7 cellular contexts compared by ENCODE assay signal in the genomic region with DNA sequence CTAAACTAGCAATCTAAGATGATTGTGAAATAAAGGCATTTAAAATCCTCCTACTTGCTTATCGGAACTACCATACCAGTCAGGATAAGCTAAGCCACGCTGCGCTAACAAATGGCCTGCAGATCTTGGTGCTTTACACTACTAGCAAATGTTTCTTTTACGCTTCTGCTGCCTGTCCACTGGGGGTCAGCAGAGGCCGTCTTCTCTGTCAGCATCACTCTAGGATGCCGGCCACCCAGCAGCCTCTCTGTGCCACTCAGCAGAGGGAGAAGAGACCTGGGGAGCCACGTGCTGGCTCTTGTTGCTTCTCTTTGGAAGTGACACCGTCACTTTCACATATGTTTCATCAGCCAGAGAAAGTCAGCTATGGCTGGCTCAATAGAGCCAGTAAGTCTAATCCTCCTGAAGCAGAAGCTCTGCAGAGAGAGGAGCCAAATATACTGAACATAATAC. TPM values are rescaled to one million over a fixed set of nuclear protein-coding genes. Genes with fewer than 3 reads are reported as not detected.
A peak's percentile ranks its signal among the peaks of the same experiment; 100 is the strongest.
DNase-seq lines count a peak whose midpoint lies in the region; ATAC-seq and TF ChIP-seq lines count a peak whose summit lies in the region.

No MANE protein-coding gene starts in this region.

- 47 to 64% (median 60%) methylated on average over 8 of the region's 8 CpGs for WGBS in adrenal gland, 4 donors
- no CpG with 5 or more reads among the region's 8 CpGs for WGBS in iPS DF 6.9 (ENCODE audit: insufficient coverage, insufficient read length)

- H3K27me3 ChIP-seq in adrenal gland (no peaks in the 10 kb centered on the region), iPS DF 6.9 (ENCODE audit: control insufficient read depth, insufficient read depth, low read length) (no peaks in the 10 kb centered on the region)

- peak; percentile 13 for DNase-seq in GM12864 (ENCODE audit: low read depth)
- peak; percentile 52 for DNase-seq in HuH-7 (ENCODE audit: low spot score)
- peak; percentile 57 for DNase-seq in SK-MEL-5 (ENCODE audit: low read depth, low spot score)
- peak; percentile 50 to 79 (median 67) for DNase-seq in adrenal gland
- peak; percentile 37 for DNase-seq in iPS DF 6.9 (ENCODE audit: low read depth, low spot score)
- peak; percentile 62 to 73 for DNase-seq in stimulated activated CD4-positive, alpha-beta T cell treated with anti-CD3 and anti-CD28 coated beads, Interleukin-2, amount 100 ng/mL, for 24 hours

- no peak for ATAC-seq in HG03025 (IDR thresholded peaks at IDR 0.05; ENCODE audit: low FRiP score, unreplicated experiment)

- H3K4me3 ChIP-seq in GM12864 (ENCODE audit: low read depth, low read length): no peak overlapping the region
- H3K4me3 ChIP-seq in adrenal gland: no peak overlapping the region
- no peak overlapping the region for H3K4me3 ChIP-seq in iPS DF 6.9 (ENCODE audit: low read length)

- intact Hi-C loops in adrenal gland (cut with DNase I): no loop called here

- TF ChIP-seq CTCF in GM12864 (IDR thresholded peaks at IDR 0.05; ENCODE audit: low read depth, low read length, missing control alignments): peak; percentile 67
- TF ChIP-seq CTCF in adrenal gland (IDR thresholded peaks at IDR 0.05): peak; percentile 47 to 75 (median 64)

- no peak for TF ChIP-seq POLR2A in adrenal gland (IDR thresholded peaks at IDR 0.05)

- in situ Hi-C loops in SK-MEL-5 (cut with HindIII; ENCODE audit: low pct_unique_long_range_greater_than_20kb, low sequenced_read_pairs): no loop called here

- H3K36me3 ChIP-seq in adrenal gland (replicated peaks in 1 of 2) (no peaks in the 10 kb centered on the region), iPS DF 6.9 (ENCODE audit: control insufficient read depth, insufficient read depth, low read length) (no peaks in the 10 kb centered on the region)

- H3K4me1 ChIP-seq in adrenal gland (replicated peaks in 1 of 2) (no peaks in the 10 kb centered on the region), iPS DF 6.9 (ENCODE audit: control insufficient read depth, insufficient read depth, low read length) (no peaks in the 10 kb centered on the region)

- no peaks in the 10 kb centered on the region for H3K9me3 ChIP-seq in adrenal gland (replicated peaks in 1 of 3)
- H3K9me3 ChIP-seq in iPS DF 6.9 (ENCODE audit: control insufficient read depth, insufficient read depth, low read length): no peaks in the 10 kb centered on the region

- H3K27ac ChIP-seq in adrenal gland (no peak overlapping the region), iPS DF 6.9 (ENCODE audit: low read length) (no peak overlapping the region)

RNA-seq across cellular contexts. Expression of gene COPS8, which starts 36.6 kb away (rescaled TPM):
- total RNA-seq in SK-MEL-5 (2014; rRNA removed; shearing (Covaris generic)): 234 and 271 TPM in 2 replicates
- polyA plus RNA-seq in SK-MEL-5 (2015; cell fraction: cytosol; rRNA removed): 147 and 161 TPM in 2 replicates
- 94.8 and 103 TPM in 2 replicates for polyA plus RNA-seq in SK-MEL-5 (2015; cell fraction: nucleus; rRNA removed)
- total RNA-seq in adrenal gland: 100 to 1,000 TPM in 1 of 8 donors, 10 to 100 TPM in 7; 38.1 to 131 (median 63.9) TPM
- polyA plus RNA-seq in adrenal gland: 100 to 1,000 TPM in 1 of 3 donors, 10 to 100 TPM in 2; 25.2 to 130 (median 28.0) TPM

Comparison
In these comparisons a context has a peak if more than half of its experiments do, and no peak if none do; other contexts are left out.
1. DNase-seq: peak in every context shown above with its lines; median percentile 68 in stimulated activated CD4-positive, alpha-beta T cell treated with anti-CD3 and anti-CD28 coated beads, Interleukin-2, amount 100 ng/mL, for 24 hours; 67 in adrenal gland; 57 in SK-MEL-5; 52 in HuH-7; 37 in iPS DF 6.9; 13 in GM12864.